Comparison of ENCODE assay signal across 8 cellular contexts in genomic region chr1:40339420-40340323, GRCh38. TPM values are rescaled to one million over a fixed set of nuclear protein-coding genes. Genes with fewer than 3 reads are reported as not detected.
DNase-seq lines count a peak whose midpoint lies in the region; ATAC-seq and TF ChIP-seq lines count a peak whose summit lies in the region.

No MANE protein-coding gene starts in this region.

- no peaks in the 10 kb centered on the region for H3K9me3 ChIP-seq in upper lobe of right lung

- peak overlapping the region; percentile 18 for H3K27ac ChIP-seq in upper lobe of right lung

- no peaks in the 10 kb centered on the region for H3K9me3 Mint-ChIP-seq in natural killer cell treated with Interleukin-12 subunit alpha and Interleukin-12 subunit beta and Interleukin-15 and Interleukin-18, amount 100 ng/mL, for 72 hours
- no peaks in the 10 kb centered on the region for H3K9me3 Mint-ChIP-seq in natural killer cell
- peaks cover 12% of the 10 kb centered on the region for H3K9me3 Mint-ChIP-seq in activated T-helper 2 cell treated with anti-CD3 and anti-CD28 coated beads, Interferon-gamma antibody, Interleukin-2, Interleukin-4, amounts not matched to agents 10 μg/mL and 5 μg/mL and 100 μg/mL, durations not matched to agents 14 hours and 24 hours and 36 hours

- H3K4me3 ChIP-seq in upper lobe of right lung: no peak overlapping the region

- no peaks in the 10 kb centered on the region for H3K36me3 ChIP-seq in upper lobe of right lung

- peak overlapping the region; percentile 83 for H3K4me3 Mint-ChIP-seq in natural killer cell treated with Interleukin-12 subunit alpha and Interleukin-12 subunit beta and Interleukin-15 and Interleukin-18, amount 100 ng/mL, for 72 hours
- H3K4me3 Mint-ChIP-seq in natural killer cell: no peak overlapping the region
- H3K4me3 Mint-ChIP-seq in activated T-helper 2 cell treated with anti-CD3 and anti-CD28 coated beads, Interferon-gamma antibody, Interleukin-2, Interleukin-4, amounts not matched to agents 10 μg/mL and 5 μg/mL and 100 μg/mL, durations not matched to agents 14 hours and 24 hours and 36 hours (ENCODE audit: low read depth): no peak overlapping the region

- intact Hi-C loops in natural killer cell (cut with micrococcal nuclease): loop anchor here (2.0 kb wide), 2 partner anchors 195 to 255 kb away; no protein-coding TSS in a partner anchor
- intact Hi-C loops in activated T-helper 2 cell treated with anti-CD3 and anti-CD28 coated beads, Interferon-gamma antibody, Interleukin-2, Interleukin-4, amounts not matched to agents 10 μg/mL and 5 μg/mL and 100 μg/mL, durations not matched to agents 14 hours and 24 hours and 36 hours (cut with micrococcal nuclease): loop anchor here (5.0 kb wide), 4 partner anchors 48 to 257 kb away; partner anchors contain the start of genes PPT1 and ZFP69B
- intact Hi-C loops in upper lobe of right lung (cut with DNase I): loop anchor here (5.0 kb wide), 1 partner anchor 187 kb away; no protein-coding TSS in a partner anchor

- H3K36me3 Mint-ChIP-seq in natural killer cell treated with Interleukin-12 subunit alpha and Interleukin-12 subunit beta and Interleukin-15 and Interleukin-18, amount 100 ng/mL, for 72 hours: no peaks in the 10 kb centered on the region
- H3K36me3 Mint-ChIP-seq in natural killer cell: no peaks in the 10 kb centered on the region
- peaks cover 11% of the 10 kb centered on the region for H3K36me3 Mint-ChIP-seq in activated T-helper 2 cell treated with anti-CD3 and anti-CD28 coated beads, Interferon-gamma antibody, Interleukin-2, Interleukin-4, amounts not matched to agents 10 μg/mL and 5 μg/mL and 100 μg/mL, durations not matched to agents 14 hours and 24 hours and 36 hours (ENCODE audit: low read depth)

- H3K27me3 ChIP-seq in upper lobe of right lung: no peaks in the 10 kb centered on the region

- H3K4me1 ChIP-seq in upper lobe of right lung: no peaks in the 10 kb centered on the region

- no peak for ATAC-seq in natural killer cell treated with Interleukin-12 subunit alpha and Interleukin-12 subunit beta and Interleukin-15 and Interleukin-18, amount 100 ng/mL, for 72 hours
- ATAC-seq in natural killer cell (no peak), upper lobe of right lung (peak; percentile 57), HG03521 (IDR thresholded peaks at IDR 0.05; ENCODE audit: unreplicated experiment) (no peak)

- H3K4me1 Mint-ChIP-seq in natural killer cell treated with Interleukin-12 subunit alpha and Interleukin-12 subunit beta and Interleukin-15 and Interleukin-18, amount 100 ng/mL, for 72 hours (ENCODE audit: low read depth in 2 of 2): peaks cover 42 to 55% of the 10 kb centered on the region in 2 donors
- peaks cover 6 to 7% of the 10 kb centered on the region in 2 donors for H3K4me1 Mint-ChIP-seq in natural killer cell
- H3K4me1 Mint-ChIP-seq in activated T-helper 2 cell treated with anti-CD3 and anti-CD28 coated beads, Interferon-gamma antibody, Interleukin-2, Interleukin-4, amounts not matched to agents 10 μg/mL and 5 μg/mL and 100 μg/mL, durations not matched to agents 14 hours and 24 hours and 36 hours (ENCODE audit: low read depth): peaks cover 43% of the 10 kb centered on the region

- H3K27ac Mint-ChIP-seq in natural killer cell treated with Interleukin-12 subunit alpha and Interleukin-12 subunit beta and Interleukin-15 and Interleukin-18, amount 100 ng/mL, for 72 hours: peak overlapping the region; percentile 67 to 97
- no peak overlapping the region for H3K27ac Mint-ChIP-seq in natural killer cell
- H3K27ac Mint-ChIP-seq in activated T-helper 2 cell treated with anti-CD3 and anti-CD28 coated beads, Interferon-gamma antibody, Interleukin-2, Interleukin-4, amounts not matched to agents 10 μg/mL and 5 μg/mL and 100 μg/mL, durations not matched to agents 14 hours and 24 hours and 36 hours: peak overlapping the region; percentile 8

- TF ChIP-seq CTCF in natural killer cell (IDR thresholded peaks at IDR 0.05) (no peak), upper lobe of right lung (IDR thresholded peaks at IDR 0.05) (no peak)

- H3K27me3 Mint-ChIP-seq in natural killer cell treated with Interleukin-12 subunit alpha and Interleukin-12 subunit beta and Interleukin-15 and Interleukin-18, amount 100 ng/mL, for 72 hours: peaks cover 0 to 10% of the 10 kb centered on the region in 2 donors
- H3K27me3 Mint-ChIP-seq in natural killer cell (ENCODE audit: low read depth in 2 of 2): peaks cover 0 to 8% of the 10 kb centered on the region in 2 donors
- no peaks in the 10 kb centered on the region for H3K27me3 Mint-ChIP-seq in activated T-helper 2 cell treated with anti-CD3 and anti-CD28 coated beads, Interferon-gamma antibody, Interleukin-2, Interleukin-4, amounts not matched to agents 10 μg/mL and 5 μg/mL and 100 μg/mL, durations not matched to agents 14 hours and 24 hours and 36 hours (ENCODE audit: low read depth)

- no peak for DNase-seq in natural killer cell treated with Interleukin-12 subunit alpha and Interleukin-12 subunit beta and Interleukin-15 and Interleukin-18, amount 100 ng/mL, for 72 hours (ENCODE audit: low spot score)
- DNase-seq in natural killer cell (no peak), NCI-H146 treated with DMSO at 0.1 percent for 48 hours (lab: John Stamatoyannopoulos, UW; ENCODE audit: unreplicated experiment) (peak; percentile 26), upper lobe of right lung (no peak), NOMO-1 treated with dmso at 0.1 percent for 144 hours (lab: John Stamatoyannopoulos, UW; ENCODE audit: unreplicated experiment) (no peak), HuH-7.5 (ENCODE audit: low spot score) (no peak)
- DNase-seq in activated T-helper 2 cell treated with anti-CD3 and anti-CD28 coated beads, Interferon-gamma antibody, Interleukin-2, Interleukin-4, amounts not matched to agents 10 μg/mL and 5 μg/mL and 100 μg/mL, durations not matched to agents 14 hours and 24 hours and 36 hours (ENCODE audit: low spot score): no peak

RNA-seq across cellular contexts. Expression of gene COL9A2, which starts 22.6 kb away (rescaled TPM):
- total RNA-seq in natural killer cell treated with Interleukin-12 subunit alpha and Interleukin-12 subunit beta and Interleukin-15 and Interleukin-18, amount 100 ng/mL, for 72 hours: 1 to 10 TPM; 5.4 to 7.3 TPM
- total RNA-seq in natural killer cell: 1 to 10 TPM; 2.4 to 2.6 (median 2.5) TPM
- 18.7 and 18.9 TPM in 2 replicates for total RNA-seq in activated T-helper 2 cell treated with anti-CD3 and anti-CD28 coated beads, Interferon-gamma antibody, Interleukin-2, Interleukin-4, amounts not matched to agents 10 μg/mL and 5 μg/mL and 100 μg/mL, durations not matched to agents 14 hours and 24 hours and 36 hours
- total RNA-seq in upper lobe of right lung: 3.8 TPM

RNA-seq across cellular contexts. Expression of gene SMAP2, which starts 33.9 kb away (rescaled TPM):
- total RNA-seq in natural killer cell treated with Interleukin-12 subunit alpha and Interleukin-12 subunit beta and Interleukin-15 and Interleukin-18, amount 100 ng/mL, for 72 hours: 100 to 1,000 TPM; 132 to 158 TPM
- 100 to 1,000 TPM in 2 of 3 donors, 10 to 100 TPM in 1; 95.0 to 136 (median 127) TPM for total RNA-seq in natural killer cell
- 185 and 186 TPM in 2 replicates for total RNA-seq in activated T-helper 2 cell treated with anti-CD3 and anti-CD28 coated beads, Interferon-gamma antibody, Interleukin-2, Interleukin-4, amounts not matched to agents 10 μg/mL and 5 μg/mL and 100 μg/mL, durations not matched to agents 14 hours and 24 hours and 36 hours
- total RNA-seq in upper lobe of right lung: 55.3 TPM

Comparison
In these comparisons a context has a peak if more than half of its experiments do, and no peak if none do; other contexts are left out.
1. H3K27ac Mint-ChIP-seq: peak in natural killer cell treated with Interleukin-12 subunit alpha and Interleukin-12 subunit beta and Interleukin-15 and Interleukin-18, amount 100 ng/mL, for 72 hours (2 of 2) and activated T-helper 2 cell treated with anti-CD3 and anti-CD28 coated beads, Interferon-gamma antibody, Interleukin-2, Interleukin-4, amounts not matched to agents 10 μg/mL and 5 μg/mL and 100 μg/mL, durations not matched to agents 14 hours and 24 hours and 36 hours (single experiment); none in natural killer cell (0 of 2).